Comparison of ENCODE assay signal across 8 cellular contexts in genomic region chr1:185813401-185813979, GRCh38.
DNase-seq lines count a peak whose midpoint lies in the region; ATAC-seq, FAIRE-seq and TF ChIP-seq lines count a peak whose summit lies in the region.

No MANE protein-coding gene starts in this region.

- no peaks in the 10 kb centered on the region for H3K27me3 Mint-ChIP-seq in mesothelial cell of epicardium (ENCODE audit: low read depth)
- peaks cover 12% of the 10 kb centered on the region for H3K27me3 Mint-ChIP-seq in activated naive CD8-positive, alpha-beta T cell treated with anti-CD3 and anti-CD28 coated beads for 36 hours

- TF ChIP-seq RAD21 in HepG2 (CRISPR knock-in tag; IDR thresholded peaks at IDR 0.05), result no peak

- H3K9ac ChIP-seq in HepG2 (ENCODE audit: insufficient read depth, low read depth, low read length), result no peak overlapping the region

- TF ChIP-seq CTCF in HepG2 (CRISPR knock-in tag; IDR thresholded peaks at IDR 0.05), result peak; percentile 48
- TF ChIP-seq CTCF in mesothelial cell of epicardium (IDR thresholded peaks at IDR 0.05; ENCODE audit: unreplicated experiment), result no peak

- WGBS in HepG2 (ENCODE audit: low lambda C conversion rate), result 21% methylated on average over 2 of the region's 2 CpGs

- POLR2A ChIA-PET in HepG2 (lab: Yijun Ruan, JAX), result no interaction called here

- no peaks in the 10 kb centered on the region for H3K27me3 ChIP-seq in HepG2 (ENCODE audit: control insufficient read depth in 1 of 2, insufficient read depth in 2 of 2, low read length in 2 of 2)

- peak; percentile 71 for ATAC-seq in HepG2

- no peak for TF ChIP-seq EP300 in HepG2 (IDR thresholded peaks at IDR 0.05; ENCODE audit: low read depth in 2 of 2, low read length in 2 of 2)
- no peak for TF ChIP-seq EP300 in HepG2 (CRISPR knock-in tag; IDR thresholded peaks at IDR 0.05; ENCODE audit: borderline replicate concordance)

- no peak for FAIRE-seq in HepG2 (lab: Jason Lieb, UNC)

- H3K36me3 Mint-ChIP-seq in mesothelial cell of epicardium, result no peaks in the 10 kb centered on the region
- H3K36me3 Mint-ChIP-seq in activated naive CD8-positive, alpha-beta T cell treated with anti-CD3 and anti-CD28 coated beads for 36 hours, result no peaks in the 10 kb centered on the region

- no peak overlapping the region for H3K27ac ChIP-seq in HepG2 (ENCODE audit: extremely low read length, insufficient read depth, low read length)

- no peak for TF ChIP-seq POLR2A in HepG2 (IDR thresholded peaks at IDR 0.05; ENCODE audit: insufficient read depth in 1 of 2, low read depth in 2 of 2, low read length in 2 of 2)

- H3K36me3 ChIP-seq in HepG2 (replicated peaks in 1 of 2; ENCODE audit: control insufficient read depth in 1 of 2, insufficient read depth in 2 of 2, low read length in 2 of 2), result no peaks in the 10 kb centered on the region

- CTCF ChIA-PET in HepG2 (lab: Yijun Ruan, JAX; ENCODE audit: low intra/inter-chr PET ratio, low total read pairs), result interaction anchor here (3.2 kb wide), 1 partner anchor 399 kb away, joined by 26 read pairs; no protein-coding TSS in a partner anchor

- H3K9me3 ChIP-seq in HepG2 (ENCODE audit: low read length), result no peaks in the 10 kb centered on the region

- intact Hi-C loops in HepG2 (cut with micrococcal nuclease; ENCODE audit: unreplicated experiment), result loop anchor here (1.0 to 5.0 kb wide), 2 partner anchors 339 to 399 kb away; no protein-coding TSS in a partner anchor

- no peaks in the 10 kb centered on the region for H3K79me2 ChIP-seq in HepG2 (ENCODE audit: insufficient read depth, low read length)

- H3K4me3 ChIP-seq in HepG2 (replicated peaks in 1 of 3; ENCODE audit: insufficient read depth in 1 of 3, low read depth in 2 of 3, low read length in 3 of 3), result no peak overlapping the region

- no peak overlapping the region for H2AFZ ChIP-seq in HepG2 (ENCODE audit: low read length)

- H3K4me3 Mint-ChIP-seq in mesothelial cell of epicardium, result no peak overlapping the region
- H3K4me3 Mint-ChIP-seq in activated naive CD8-positive, alpha-beta T cell treated with anti-CD3 and anti-CD28 coated beads for 36 hours, result no peak overlapping the region

- no peaks in the 10 kb centered on the region for H4K20me1 ChIP-seq in HepG2 (ENCODE audit: insufficient read depth, low read length)

- peaks cover 17% of the 10 kb centered on the region for H3K4me1 Mint-ChIP-seq in mesothelial cell of epicardium
- no peaks in the 10 kb centered on the region for H3K4me1 Mint-ChIP-seq in activated naive CD8-positive, alpha-beta T cell treated with anti-CD3 and anti-CD28 coated beads for 36 hours

- in situ Hi-C loops in HepG2 (cut with HindIII; ENCODE audit: extremely low pct_ligation_motif_present, low pct_unique_long_range_greater_than_20kb), result loop anchor here (5.0 kb wide), 1 partner anchor 399 kb away; no protein-coding TSS in a partner anchor

- H3K27ac Mint-ChIP-seq in mesothelial cell of epicardium, result no peak overlapping the region
- H3K27ac Mint-ChIP-seq in activated naive CD8-positive, alpha-beta T cell treated with anti-CD3 and anti-CD28 coated beads for 36 hours, result no peak overlapping the region

- peak; percentile 73 for DNase-seq in ELR (ENCODE audit: low read depth)
- peak; percentile 47 for DNase-seq in HCEC 1CT
- peak; percentile 22 for DNase-seq in NCI-H226
- DNase-seq in astrocyte of the hippocampus (ENCODE audit: low read depth, low spot score), result peak; percentile 68
- peak; percentile 24 for DNase-seq in HepG2 (ENCODE audit: low spot score)
- DNase-seq in mesothelial cell of epicardium (ENCODE audit: low spot score in 2 of 2, unreplicated experiment in 2 of 2), result no peak
- no peak for DNase-seq in activated effector memory CD4-positive, alpha-beta T cell treated with Interleukin-2 at 50 U/mL for 16 hours
- no peak for DNase-seq in activated naive CD8-positive, alpha-beta T cell treated with anti-CD3 and anti-CD28 coated beads for 36 hours

- H3K4me2 ChIP-seq in HepG2 (ENCODE audit: low read depth, low read length), result no peak overlapping the region

- H3K4me1 ChIP-seq in HepG2 (ENCODE audit: insufficient read depth, low read length), result no peaks in the 10 kb centered on the region

- BruUV-seq in HepG2 (replicated peaks; lab: Mats Ljungman, UMichigan), result no TSS peak

- H3K9me3 Mint-ChIP-seq in mesothelial cell of epicardium, result no peaks in the 10 kb centered on the region
- no peaks in the 10 kb centered on the region for H3K9me3 Mint-ChIP-seq in activated naive CD8-positive, alpha-beta T cell treated with anti-CD3 and anti-CD28 coated beads for 36 hours

TF ChIP-seq in HepG2, 621 proteins besides CTCF, POLR2A, EP300 and RAD21:
- no peak for TF ChIP-seq ZFX (CRISPR knock-in tag; IDR thresholded peaks at IDR 0.05; ENCODE audit: low read depth)
- TF ChIP-seq STAG1 (CRISPR knock-in tag; IDR thresholded peaks at IDR 0.05), result peak; percentile 44; the same call in 1 of the 2 replicates
- TF ChIP-seq REXO4 (CRISPR knock-in tag; IDR thresholded peaks at IDR 0.05; ENCODE audit: borderline replicate concordance), result no peak
- TF ChIP-seq SMC3 (IDR thresholded peaks at IDR 0.05; ENCODE audit: low read length), result peak; percentile 60

Comparison
In these comparisons a context has a peak if more than half of its experiments do, and no peak if none do; other contexts are left out.
1. DNase-seq: peak in ELR (single experiment), HCEC 1CT (single experiment), NCI-H226 (single experiment), astrocyte of the hippocampus (single experiment) and HepG2 (single experiment); none in mesothelial cell of epicardium (0 of 2), activated effector memory CD4-positive, alpha-beta T cell treated with Interleukin-2 at 50 U/mL for 16 hours (single experiment) and activated naive CD8-positive, alpha-beta T cell treated with anti-CD3 and anti-CD28 coated beads for 36 hours (single experiment).